In the genomic region with DNA sequence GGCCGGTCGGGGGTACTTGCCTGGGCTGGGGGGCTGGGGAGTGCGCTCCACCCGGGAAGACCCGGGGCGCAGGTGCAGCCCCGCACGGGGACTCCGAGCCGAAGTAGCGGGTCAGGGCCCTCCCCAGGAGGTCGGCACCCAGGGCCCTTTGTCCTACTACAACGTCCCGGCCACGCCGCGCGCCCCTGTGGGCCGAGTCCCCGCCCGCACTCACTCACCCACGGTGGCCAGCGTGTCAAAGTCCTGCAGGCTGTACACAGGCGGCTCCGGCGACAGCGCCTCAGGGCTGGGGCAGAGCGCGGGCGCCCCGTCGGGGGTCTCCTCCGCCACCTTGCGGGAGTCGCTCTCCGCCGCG, we compare ENCODE assay signal across 8 cellular contexts. TPM values are rescaled to one million over a fixed set of nuclear protein-coding genes. Genes with fewer than 3 reads are reported as not detected.
A peak's percentile ranks its signal among the peaks of the same experiment; 100 is the strongest.
DNase-seq lines count a peak whose midpoint lies in the region; ATAC-seq lines count a peak whose summit lies in the region.

No MANE protein-coding gene starts in this region.

- no peak overlapping the region for H3K4me3 Mint-ChIP-seq in activated T-helper 17 cell treated with anti-CD3 and anti-CD28 coated beads, Interleukin-2, amount 50 U/mL, for 72 hours
- H3K4me3 Mint-ChIP-seq in stimulated activated naive B cell treated with anti-CD40 and anti-IgM and Interleukin-4, amounts not matched to agents 10 μg/mL and 1 μg/mL and 100 μg/mL, for 72 hours: peak overlapping the region; percentile 90 to 94

- no peak overlapping the region for H3K27ac ChIP-seq in iPS-18a (ENCODE audit: low read length)

- H3K4me1 Mint-ChIP-seq in activated T-helper 17 cell treated with anti-CD3 and anti-CD28 coated beads, Interleukin-2, amount 50 U/mL, for 72 hours: no peaks in the 10 kb centered on the region
- peaks cover 11 to 14% of the 10 kb centered on the region in 2 donors for H3K4me1 Mint-ChIP-seq in stimulated activated naive B cell treated with anti-CD40 and anti-IgM and Interleukin-4, amounts not matched to agents 10 μg/mL and 1 μg/mL and 100 μg/mL, for 72 hours

- peak overlapping the region; percentile 65 for H3K9ac ChIP-seq in iPS-18a (ENCODE audit: low read length)

- no peaks in the 10 kb centered on the region for H3K27me3 Mint-ChIP-seq in activated T-helper 17 cell treated with anti-CD3 and anti-CD28 coated beads, Interleukin-2, amount 50 U/mL, for 72 hours
- no peaks in the 10 kb centered on the region for H3K27me3 Mint-ChIP-seq in stimulated activated naive B cell treated with anti-CD40 and anti-IgM and Interleukin-4, amounts not matched to agents 10 μg/mL and 1 μg/mL and 100 μg/mL, for 72 hours

- no peaks in the 10 kb centered on the region for H3K9me3 ChIP-seq in iPS-18a (ENCODE audit: control insufficient read depth, low read depth, low read length)

- no peaks in the 10 kb centered on the region for H3K36me3 ChIP-seq in iPS-18a (ENCODE audit: control insufficient read depth, low read depth, low read length)

- peaks cover 33% of the 10 kb centered on the region for H3K27me3 ChIP-seq in iPS-18a (ENCODE audit: control insufficient read depth, insufficient read depth, low read length)

- H3K9me3 Mint-ChIP-seq in activated T-helper 17 cell treated with anti-CD3 and anti-CD28 coated beads, Interleukin-2, amount 50 U/mL, for 72 hours: no peaks in the 10 kb centered on the region
- no peaks in the 10 kb centered on the region for H3K9me3 Mint-ChIP-seq in stimulated activated naive B cell treated with anti-CD40 and anti-IgM and Interleukin-4, amounts not matched to agents 10 μg/mL and 1 μg/mL and 100 μg/mL, for 72 hours

- peaks cover 16% of the 10 kb centered on the region for H3K4me1 ChIP-seq in iPS-18a (ENCODE audit: control insufficient read depth, low read depth, low read length)

- DNase-seq in activated gamma-delta T cell treated with Interleukin-2 at 50 U/mL for 16 hours (peak; percentile 16), activated gamma-delta T cell (lab: John Stamatoyannopoulos, UW) (no peak), GM03348 (ENCODE audit: low spot score) (no peak), NCI-H187 (lab: John Stamatoyannopoulos, UW) (no peak)
- DNase-seq in stimulated activated naive B cell treated with anti-CD40 and anti-IgM and Interleukin-4, amounts not matched to agents 10 μg/mL and 1 μg/mL and 100 μg/mL, for 72 hours: no peak

- peak overlapping the region; percentile 81 for H3K4me3 ChIP-seq in iPS-18a (ENCODE audit: low read length)

- peak; percentile 7 for ATAC-seq in HG03097 (IDR thresholded peaks at IDR 0.05; ENCODE audit: low FRiP score, unreplicated experiment)
- peak; percentile 15 for ATAC-seq in activated T-helper 17 cell treated with anti-CD3 and anti-CD28 coated beads, Interleukin-2, amount 50 U/mL, for 72 hours (replicated peaks)
- peak; percentile 17 to 22 for ATAC-seq in stimulated activated naive B cell treated with anti-CD40 and anti-IgM and Interleukin-4, amounts not matched to agents 10 μg/mL and 1 μg/mL and 100 μg/mL, for 72 hours (replicated peaks)

- no peak overlapping the region for H3K27ac Mint-ChIP-seq in activated T-helper 17 cell treated with anti-CD3 and anti-CD28 coated beads, Interleukin-2, amount 50 U/mL, for 72 hours
- peak overlapping the region; percentile 68 for H3K27ac Mint-ChIP-seq in stimulated activated naive B cell treated with anti-CD40 and anti-IgM and Interleukin-4, amounts not matched to agents 10 μg/mL and 1 μg/mL and 100 μg/mL, for 72 hours

- peaks cover 28% of the 10 kb centered on the region for H3K36me3 Mint-ChIP-seq in activated T-helper 17 cell treated with anti-CD3 and anti-CD28 coated beads, Interleukin-2, amount 50 U/mL, for 72 hours (ENCODE audit: low read depth)
- H3K36me3 Mint-ChIP-seq in stimulated activated naive B cell treated with anti-CD40 and anti-IgM and Interleukin-4, amounts not matched to agents 10 μg/mL and 1 μg/mL and 100 μg/mL, for 72 hours: peaks cover 0 to 6% of the 10 kb centered on the region in 2 donors

RNA-seq across cellular contexts. Expression of a gene that starts 0.6 kb away (rescaled TPM):
- 10 to 100 TPM; 64.8 to 69.8 TPM for total RNA-seq in activated T-helper 17 cell treated with anti-CD3 and anti-CD28 coated beads, Interleukin-2, amount 50 U/mL, for 72 hours
